20 cellular contexts compared by ENCODE assay signal in the genomic region with DNA sequence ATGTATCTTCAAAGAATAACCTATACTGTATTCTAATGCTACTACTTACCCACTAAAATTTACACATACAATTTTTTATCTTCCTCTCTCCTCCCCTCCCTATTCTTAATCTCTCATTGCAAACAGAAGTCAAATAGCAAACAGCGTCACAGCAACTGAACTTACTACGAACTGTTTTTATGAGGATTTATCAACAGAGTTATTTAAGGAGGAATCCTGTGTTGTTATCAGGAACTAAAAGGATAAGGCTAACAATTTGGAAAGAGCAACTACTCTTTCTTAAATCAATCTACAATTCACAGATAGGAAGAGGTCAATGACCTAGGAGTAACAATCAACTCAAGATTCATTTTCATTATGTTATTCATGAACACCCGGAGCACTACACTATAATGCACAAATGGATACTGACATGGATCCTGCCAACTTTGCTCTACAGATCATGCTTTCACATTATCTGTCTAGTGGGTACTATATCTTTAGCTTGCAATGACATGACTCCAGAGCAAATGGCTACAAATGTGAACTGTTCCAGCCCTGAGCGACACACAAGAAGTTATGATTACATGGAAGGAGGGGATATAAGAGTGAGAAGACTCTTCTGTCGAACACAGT. TPM values are rescaled to one million over a fixed set of nuclear protein-coding genes. Genes with fewer than 3 reads are reported as not detected.
DNase-seq lines count a peak whose midpoint lies in the region; ATAC-seq and TF ChIP-seq lines count a peak whose summit lies in the region.
"Had no signal": no experiment of that assay in that cellular context is flagged by ENCODE, and none has a peak within 500 bp of the region (broad histone marks: within the 10 kb centered on the region; RNA-seq: fewer than 3 reads in every experiment).

No MANE protein-coding gene starts in this region.

- TF ChIP-seq CTCF in fibroblast of villous mesenchyme (IDR thresholded peaks at IDR 0.05; ENCODE audit: insufficient read depth, low read depth, low read length), result no peak
- no peak for TF ChIP-seq CTCF in tibial artery (IDR thresholded peaks at IDR 0.05)
- no peak for TF ChIP-seq CTCF in body of pancreas (IDR thresholded peaks at IDR 0.05)

- H3K4me3 ChIP-seq in adipocyte (ENCODE audit: low read length) (peak overlapping the region; percentile 92), fibroblast of villous mesenchyme (ENCODE audit: low read depth, low read length) (peak overlapping the region; percentile 88), muscle layer of colon (ENCODE audit: low read depth in 1 of 2, low read length in 2 of 2) (peak overlapping the region; percentile 67 to 71), tibial artery (peak overlapping the region; percentile 22 to 26), body of pancreas (no peak overlapping the region)

- H3K9me3 ChIP-seq in adipocyte (ENCODE audit: control insufficient read depth, low read length), result no peaks in the 10 kb centered on the region
- H3K9me3 ChIP-seq in muscle layer of colon (ENCODE audit: low read length), result no peaks in the 10 kb centered on the region
- no peaks in the 10 kb centered on the region for H3K9me3 ChIP-seq in tibial artery
- H3K9me3 ChIP-seq in body of pancreas, result no peaks in the 10 kb centered on the region

- WGBS in body of pancreas, 2 donors, result 41 to 47% methylated on average over 5 of the region's 5 CpGs

- TF ChIP-seq POLR2A in body of pancreas (IDR thresholded peaks at IDR 0.05), result no peak

- H3K27ac ChIP-seq in muscle layer of colon (ENCODE audit: low read depth, low read length) (peak overlapping the region; percentile 77), tibial artery (peak overlapping the region in 1 of 2 donors; percentile 8), body of pancreas (no peak overlapping the region)

- H3K27me3 ChIP-seq in adipocyte (replicated peaks; ENCODE audit: control insufficient read depth, insufficient read depth, low read length) (no peaks in the 10 kb centered on the region), muscle layer of colon (ENCODE audit: control insufficient read depth in 1 of 2, insufficient read depth in 2 of 2, low read length in 2 of 2) (no peaks in the 10 kb centered on the region), tibial artery (no peaks in the 10 kb centered on the region), body of pancreas (no peaks in the 10 kb centered on the region)

- DNase-seq in adipocyte (ENCODE audit: low read depth) (peak; percentile 25), fibroblast of villous mesenchyme (ENCODE audit: low read depth) (peak; percentile 66), tibial artery (no peak), Kasumi-1 (lab: John Stamatoyannopoulos, UW) (no peak), body of pancreas (no peak)
- DNase-seq in stimulated activated CD4-positive, alpha-beta T cell treated with anti-CD3 and anti-CD28 coated beads, Interleukin-4, amount 100 ng/mL, for 1 hour, result no peak
- no peak for DNase-seq in activated naive CD4-positive, alpha-beta T cell treated with anti-CD3 and anti-CD28 coated beads, Interleukin-2, amount 50 U/mL, for 16 hours
- DNase-seq: activated CD4-positive, alpha-beta memory T cell treated with anti-CD3 and anti-CD28 coated beads for 36 hours; activated gamma-delta T cell treated with Interleukin-2 at 50 U/mL for 16 hours; CD4-positive, alpha-beta memory T cell; left colon; MV-4-11; NCI-H345; nucleus accumbens; stimulated activated CD4-positive, alpha-beta T cell treated with anti-CD3 and anti-CD28 coated beads, Interleukin-4, amount 100 ng/mL, for 24 hours; stimulated activated naive B cell treated with anti-CD40 and anti-IgM and Interleukin-4, amounts not matched to agents 10 μg/mL and 1 μg/mL and 100 μg/mL, for 72 hours had no signal

- H3K9ac ChIP-seq in adipocyte (ENCODE audit: low read length) (peak overlapping the region; percentile 96), muscle layer of colon (ENCODE audit: low read length) (peak overlapping the region; percentile 68)

- intact Hi-C loops in tibial artery (cut with DNase I; ENCODE audit: low total_unique reads), result loop anchor here (10.0 kb wide), 1 partner anchor 559 kb away; no protein-coding TSS in a partner anchor
- intact Hi-C loops in body of pancreas (cut with DNase I), result loop anchor here (10.0 kb wide), 1 partner anchor 569 kb away; no protein-coding TSS in a partner anchor

- H3K36me3 ChIP-seq in adipocyte (ENCODE audit: control insufficient read depth, insufficient read depth, low read length, severe bottlenecking) (peaks cover 6% of the 10 kb centered on the region), muscle layer of colon (ENCODE audit: insufficient read depth, low read length) (no peaks in the 10 kb centered on the region), tibial artery (no peaks in the 10 kb centered on the region), body of pancreas (replicated peaks in 1 of 2; ENCODE audit: insufficient read depth in 1 of 2, low read depth in 2 of 2) (no peaks in the 10 kb centered on the region)

- H3K4me1 ChIP-seq in adipocyte (ENCODE audit: control insufficient read depth, insufficient read depth, low read length), result peaks cover 25% of the 10 kb centered on the region
- peaks cover 10% of the 10 kb centered on the region for H3K4me1 ChIP-seq in muscle layer of colon (ENCODE audit: insufficient read depth, low read length)
- peaks cover 0 to 6% (median 1%) of the 10 kb centered on the region in 4 donors for H3K4me1 ChIP-seq in tibial artery
- H3K4me1 ChIP-seq in body of pancreas, result no peaks in the 10 kb centered on the region

- ATAC-seq in body of pancreas, result no peak
- ATAC-seq: left colon; Panc1; stimulated activated naive B cell treated with anti-CD40 and anti-IgM and Interleukin-4, amounts not matched to agents 10 μg/mL and 1 μg/mL and 100 μg/mL, for 72 hours had no signal

RNA-seq across cellular contexts. Expression of gene FGF7, which starts 1.0 kb away (rescaled TPM):
- 75.7 and 369 TPM in 2 replicates for total RNA-seq in fibroblast of villous mesenchyme
- 10 to 100 TPM in 1 of 2 donors, 1 to 10 TPM in 1; 9.9 to 18.5 TPM for total RNA-seq in body of pancreas
- total RNA-seq: activated CD4-positive, alpha-beta memory T cell treated with anti-CD3 and anti-CD28 coated beads for 36 hours; G401; HT-29 had no signal

Comparison
In these comparisons a context has a peak if more than half of its experiments do, and no peak if none do; other contexts are left out.
1. DNase-seq: peak in adipocyte (single experiment) and fibroblast of villous mesenchyme (single experiment); none in tibial artery (0 of 2), stimulated activated CD4-positive, alpha-beta T cell treated with anti-CD3 and anti-CD28 coated beads, Interleukin-4, amount 100 ng/mL, for 1 hour (single experiment), activated naive CD4-positive, alpha-beta T cell treated with anti-CD3 and anti-CD28 coated beads, Interleukin-2, amount 50 U/mL, for 16 hours (single experiment), Kasumi-1 (0 of 2) and body of pancreas (0 of 4).
2. H3K4me3 ChIP-seq: peak in adipocyte (single experiment), fibroblast of villous mesenchyme (single experiment), muscle layer of colon (2 of 2) and tibial artery (2 of 2); none in body of pancreas (0 of 2).